25 cellular contexts compared by ENCODE assay signal in genomic region chr3:113274425-113274824, GRCh38.
DNase-seq lines count a peak whose midpoint lies in the region; ATAC-seq and TF ChIP-seq lines count a peak whose summit lies in the region.
"Had no signal": no experiment of that assay in that cellular context is flagged by ENCODE, and none has a peak within 500 bp of the region (broad histone marks: within the 10 kb centered on the region; RNA-seq: fewer than 3 reads in every experiment).

No MANE protein-coding gene starts in this region.

- TF ChIP-seq CTCF in brain (conservative IDR thresholded peaks at IDR 0.05): no peak

- ATAC-seq in stimulated activated memory B cell treated with anti-CD40 and anti-IgM and Interleukin-4, amounts not matched to agents 10 μg/mL and 1 μg/mL and 100 μg/mL, for 72 hours: no peak
- ATAC-seq in GM21526 (IDR thresholded peaks at IDR 0.05; ENCODE audit: low FRiP score, unreplicated experiment): no peak
- ATAC-seq: gastrocnemius medialis, HCT116, K562, left ventricle myocardium superior had no signal

- H3K4me3 ChIP-seq in H7 (ENCODE audit: insufficient read depth, low read depth, low read length) (no peak overlapping the region), mesodermal cell (ENCODE audit: extremely low read depth, insufficient read depth, low read length, poor library complexity, severe bottlenecking) (no peak overlapping the region)
- H3K4me3 ChIP-seq: gastrocnemius medialis, K562, Peyer's patch, spleen, testis had no signal

- H3K4me1 Mint-ChIP-seq in brain: peaks cover 58% of the 10 kb centered on the region
- peaks cover 35% of the 10 kb centered on the region for H3K4me1 Mint-ChIP-seq in stimulated activated memory B cell treated with anti-CD40 and anti-IgM and Interleukin-4, amounts not matched to agents 10 μg/mL and 1 μg/mL and 100 μg/mL, for 72 hours

- no peaks in the 10 kb centered on the region for H3K27me3 ChIP-seq in H7 (ENCODE audit: control insufficient read depth, insufficient read depth, low read length)
- H3K27me3 ChIP-seq: gastrocnemius medialis, Peyer's patch, testis had no signal

- peak overlapping the region; percentile 90 to 99 (median 98) for H3K27ac Mint-ChIP-seq in brain
- peak overlapping the region; percentile 17 for H3K27ac Mint-ChIP-seq in stimulated activated memory B cell treated with anti-CD40 and anti-IgM and Interleukin-4, amounts not matched to agents 10 μg/mL and 1 μg/mL and 100 μg/mL, for 72 hours
- H3K27ac Mint-ChIP-seq: activated B cell treated with CpG ODN at 0.5 μM for 24 hours; activated naive CD4-positive, alpha-beta T cell treated with anti-CD3 and anti-CD28 coated beads, Interleukin-2, amount 50 U/mL, for 24 hours; B cell had no signal

- H3K9me3 Mint-ChIP-seq in brain: no peaks in the 10 kb centered on the region
- H3K9me3 Mint-ChIP-seq in stimulated activated memory B cell treated with anti-CD40 and anti-IgM and Interleukin-4, amounts not matched to agents 10 μg/mL and 1 μg/mL and 100 μg/mL, for 72 hours: no peaks in the 10 kb centered on the region
- H3K9me3 Mint-ChIP-seq: activated B cell treated with CpG ODN at 0.5 μM for 24 hours; activated naive CD4-positive, alpha-beta T cell treated with anti-CD3 and anti-CD28 coated beads, Interleukin-2, amount 50 U/mL, for 24 hours; naive B cell had no signal

- POLR2A ChIA-PET in HEK293T (lab: Yijun Ruan, JAX): interaction anchor here (1.1 kb wide), 1 partner anchor 10 kb away, joined by 4 read pairs; no protein-coding TSS in a partner anchor

- H3K9me3 ChIP-seq in mesodermal cell (ENCODE audit: control insufficient read depth, low read length): no peaks in the 10 kb centered on the region
- H3K9me3 ChIP-seq: gastrocnemius medialis, Peyer's patch, spleen, testis had no signal

- H3K27me3 Mint-ChIP-seq in brain: no peaks in the 10 kb centered on the region
- H3K27me3 Mint-ChIP-seq in stimulated activated memory B cell treated with anti-CD40 and anti-IgM and Interleukin-4, amounts not matched to agents 10 μg/mL and 1 μg/mL and 100 μg/mL, for 72 hours: no peaks in the 10 kb centered on the region
- H3K27me3 Mint-ChIP-seq: activated B cell treated with CpG ODN at 0.5 μM for 24 hours, B cell, naive B cell had no signal

- DNase-seq in H7: peak; percentile 30
- no peak for DNase-seq in DMS153 treated with DMSO at 0.1 percent for 48 hours (lab: John Stamatoyannopoulos, UW; ENCODE audit: unreplicated experiment)
- no peak for DNase-seq in HEK293T (ENCODE audit: extremely low spot score)
- DNase-seq: activated B cell treated with CpG ODN at 0.5 μM for 24 hours; activated CD4-positive, alpha-beta T cell treated with anti-CD3 and anti-CD28 coated beads, Interleukin-2, amount 50 U/mL, for 1 hour; cortex of kidney; gastrocnemius medialis; left ventricle myocardium superior; naive B cell; NCI-H1105; NCI-H526 treated with DMSO at 0.1 percent for 48 hours; Peyer's patch; retina; SHP77 treated with DMSO at 0.1 percent for 48 hours; spleen; T-helper 9 cell; testis had no signal

- peaks cover 8% of the 10 kb centered on the region for H3K4me1 ChIP-seq in mesodermal cell (ENCODE audit: control insufficient read depth, insufficient read depth, low read length, poor library complexity, severe bottlenecking)

- no peaks in the 10 kb centered on the region for H3K36me3 ChIP-seq in H7 (replicated peaks; ENCODE audit: control insufficient read depth, insufficient read depth, low read length)
- peaks cover 25% of the 10 kb centered on the region for H3K36me3 ChIP-seq in mesodermal cell (ENCODE audit: control insufficient read depth, insufficient read depth, low read length)
- H3K36me3 ChIP-seq: gastrocnemius medialis had no signal

- 95 to 97% methylated on average over 9 to 11 of the region's 15 CpGs for WGBS in mesodermal cell (ENCODE audit: insufficient coverage in 2 of 2), 2 experiments

- H3K27ac ChIP-seq in mesodermal cell (ENCODE audit: low read depth, low read length, severe bottlenecking): peak overlapping the region; percentile 39
- H3K27ac ChIP-seq: gastrocnemius medialis had no signal

- H3K4me3 Mint-ChIP-seq in brain: no peak overlapping the region
- H3K4me3 Mint-ChIP-seq in stimulated activated memory B cell treated with anti-CD40 and anti-IgM and Interleukin-4, amounts not matched to agents 10 μg/mL and 1 μg/mL and 100 μg/mL, for 72 hours: no peak overlapping the region
- H3K4me3 Mint-ChIP-seq: activated B cell treated with CpG ODN at 0.5 μM for 24 hours; activated naive CD4-positive, alpha-beta T cell treated with anti-CD3 and anti-CD28 coated beads, Interleukin-2, amount 50 U/mL, for 24 hours; B cell; naive B cell had no signal

- CTCF ChIA-PET in HEK293T (lab: Yijun Ruan, JAX): no interaction called here

- H3K36me3 Mint-ChIP-seq in brain: peaks cover 48% of the 10 kb centered on the region
- H3K36me3 Mint-ChIP-seq in stimulated activated memory B cell treated with anti-CD40 and anti-IgM and Interleukin-4, amounts not matched to agents 10 μg/mL and 1 μg/mL and 100 μg/mL, for 72 hours: no peaks in the 10 kb centered on the region
- H3K36me3 Mint-ChIP-seq: activated naive CD4-positive, alpha-beta T cell treated with anti-CD3 and anti-CD28 coated beads, Interleukin-2, amount 50 U/mL, for 24 hours; naive B cell had no signal

TF ChIP-seq in HEK293T, 16 proteins besides CTCF, POLR2A, EP300 and RAD21:
- TF ChIP-seq TARDBP (IDR thresholded peaks at IDR 0.05) (no peak), NFRKB (IDR thresholded peaks at IDR 0.05) (no peak), L3MBTL2 (conservative IDR thresholded peaks at IDR 0.05) (no peak), ELF4 (IDR thresholded peaks at IDR 0.05) (no peak)
